8 cellular contexts compared by ENCODE assay signal in genomic region chr10:89414879-89415821, GRCh38. TPM values are rescaled to one million over a fixed set of nuclear protein-coding genes. Genes with fewer than 3 reads are reported as not detected.
DNase-seq lines count a peak whose midpoint lies in the region; FAIRE-seq and TF ChIP-seq lines count a peak whose summit lies in the region.

No MANE protein-coding gene starts in this region.

- H4K20me1 ChIP-seq in endothelial cell of umbilical vein (replicated peaks; ENCODE audit: control insufficient read depth, extremely low read depth, insufficient read depth, low read length) = no peaks in the 10 kb centered on the region

- POLR2A ChIA-PET in HEK293 (lab: Yijun Ruan, JAX) = no interaction called here
- POLR2A ChIA-PET in endothelial cell of umbilical vein (lab: Charles Lee) = interaction anchor here (0.9 kb wide), 1 partner anchor 23 kb away, joined by 3 read pairs; the partner anchor contains the start of gene IFIT1

- H3K9me3 ChIP-seq in HEK293 (ENCODE audit: control insufficient read depth, insufficient read depth, low read depth, low read length) (no peaks in the 10 kb centered on the region), endothelial cell of umbilical vein (replicated peaks; ENCODE audit: control insufficient read depth, insufficient read depth, low read length) (no peaks in the 10 kb centered on the region)

- peak; percentile 46 for DNase-seq in DMS 273 (lab: John Stamatoyannopoulos, UW; ENCODE audit: unreplicated experiment)
- no peak for DNase-seq in DMS 273 treated with DMSO at 0.1 percent for 48 hours (lab: John Stamatoyannopoulos, UW)
- peak; percentile 56 for DNase-seq in NB4 (ENCODE audit: low read depth)
- DNase-seq in activated CD8-positive, alpha-beta memory T cell treated with anti-CD3 and anti-CD28 coated beads, Interleukin-2, amount 50 U/mL, for 4 hours = peak; percentile 39
- peak; percentile 40 for DNase-seq in endothelial cell of umbilical vein (ENCODE audit: low read depth, low spot score)
- DNase-seq in mesothelial cell of epicardium (ENCODE audit: low spot score in 2 of 2, unreplicated experiment in 2 of 2) = peak; percentile 28 to 48

- peaks cover 7 to 15% of the 10 kb centered on the region in 2 experiments for H3K36me3 ChIP-seq in HEK293 (ENCODE audit: control insufficient read depth in 2 of 2, insufficient read depth in 1 of 2, low read length in 2 of 2)
- H3K36me3 ChIP-seq in endothelial cell of umbilical vein (ENCODE audit: control insufficient read depth in 2 of 2, extremely low read depth in 1 of 2, insufficient read depth in 2 of 2, low read length in 2 of 2) = no peaks in the 10 kb centered on the region

- H2AFZ ChIP-seq in endothelial cell of umbilical vein (ENCODE audit: low read depth, low read length) = peak overlapping the region; percentile 82

- H3K79me2 ChIP-seq in endothelial cell of umbilical vein (ENCODE audit: control insufficient read depth, insufficient read depth, low read length) = no peaks in the 10 kb centered on the region

- H3K4me3 ChIP-seq in HEK293 (ENCODE audit: low read depth, low read length) (peak overlapping the region; percentile 74), NB4 (ENCODE audit: low read depth, low read length) (peak overlapping the region; percentile 85), endothelial cell of umbilical vein (replicated peaks in 1 of 3; ENCODE audit: insufficient read depth in 1 of 3, low read depth in 1 of 3, low read length in 3 of 3) (peak overlapping the region; percentile 65 to 89 (median 76))

- intact Hi-C loops in endothelial cell of umbilical vein (cut with micrococcal nuclease) = loop anchor here (1.0 to 2.0 kb wide), 4 partner anchors 23 to 230 kb away; partner anchors contain the start of genes IFIT1 and PANK1

- H3K27ac ChIP-seq in HEK293 (ENCODE audit: extremely low read depth, low read depth, low read length) (peak overlapping the region; percentile 68), endothelial cell of umbilical vein (ENCODE audit: insufficient read depth, low read depth, low read length) (no peak overlapping the region)

- dilution Hi-C loops in endothelial cell of umbilical vein (cut with MboI; ENCODE audit: extremely low pct_ligation_motif_present, low sequenced_read_pairs) = no loop called here

- H3K27me3 ChIP-seq in endothelial cell of umbilical vein (ENCODE audit: control insufficient read depth in 2 of 2, insufficient read depth in 2 of 2, low read length in 2 of 2) = no peaks in the 10 kb centered on the region

- peak; percentile 17; the same call in 1 of the 2 replicates for TF ChIP-seq CTCF in HEK293 (tag by site-specific recombination; IDR thresholded peaks at IDR 0.05)
- no peak for TF ChIP-seq CTCF in NB4 (IDR thresholded peaks at IDR 0.05; ENCODE audit: low read depth, low read length)
- TF ChIP-seq CTCF in endothelial cell of umbilical vein (IDR thresholded peaks at IDR 0.05; ENCODE audit: extremely low read depth in 1 of 2, insufficient read depth in 1 of 2, low read depth in 1 of 2, low read length in 2 of 2) = peak in 1 of 2 donors; percentile 4
- TF ChIP-seq CTCF in mesothelial cell of epicardium (IDR thresholded peaks at IDR 0.05; ENCODE audit: unreplicated experiment) = no peak

- peaks cover 35% of the 10 kb centered on the region for H3K4me1 Mint-ChIP-seq in mesothelial cell of epicardium
- peaks cover 67% of the 10 kb centered on the region for H3K4me1 Mint-ChIP-seq in stimulated activated naive CD8-positive, alpha-beta T cell treated with anti-CD3 and anti-CD28 coated beads, Interleukin-15, Interleukin-2, amounts not matched to agents 100 ng/mL and 50 ng/mL, for 24 hours (ENCODE audit: low read depth)

- BruUV-seq in endothelial cell of umbilical vein (replicated peaks; lab: Mats Ljungman, UMichigan) = TSS peak; percentile 29

- no peaks in the 10 kb centered on the region for H3K27me3 Mint-ChIP-seq in mesothelial cell of epicardium (ENCODE audit: low read depth)
- no peaks in the 10 kb centered on the region for H3K27me3 Mint-ChIP-seq in stimulated activated naive CD8-positive, alpha-beta T cell treated with anti-CD3 and anti-CD28 coated beads, Interleukin-15, Interleukin-2, amounts not matched to agents 100 ng/mL and 50 ng/mL, for 24 hours

- H3K4me3 Mint-ChIP-seq in mesothelial cell of epicardium = peak overlapping the region; percentile 94
- H3K4me3 Mint-ChIP-seq in stimulated activated naive CD8-positive, alpha-beta T cell treated with anti-CD3 and anti-CD28 coated beads, Interleukin-15, Interleukin-2, amounts not matched to agents 100 ng/mL and 50 ng/mL, for 24 hours = peak overlapping the region; percentile 91

- H3K4me2 ChIP-seq in endothelial cell of umbilical vein (ENCODE audit: insufficient read depth, low read length) = peak overlapping the region; percentile 77

- H3K9me3 Mint-ChIP-seq in mesothelial cell of epicardium = no peaks in the 10 kb centered on the region
- peaks cover 6% of the 10 kb centered on the region for H3K9me3 Mint-ChIP-seq in stimulated activated naive CD8-positive, alpha-beta T cell treated with anti-CD3 and anti-CD28 coated beads, Interleukin-15, Interleukin-2, amounts not matched to agents 100 ng/mL and 50 ng/mL, for 24 hours

- peak overlapping the region; percentile 97 for H3K27ac Mint-ChIP-seq in mesothelial cell of epicardium
- peak overlapping the region; percentile 95 for H3K27ac Mint-ChIP-seq in stimulated activated naive CD8-positive, alpha-beta T cell treated with anti-CD3 and anti-CD28 coated beads, Interleukin-15, Interleukin-2, amounts not matched to agents 100 ng/mL and 50 ng/mL, for 24 hours

- TF ChIP-seq POLR2A in NB4 (IDR thresholded peaks at IDR 0.05; ENCODE audit: extremely low read depth, insufficient read length) (no peak), endothelial cell of umbilical vein (IDR thresholded peaks at IDR 0.05; ENCODE audit: low read depth, low read length) (no peak)

- no peaks in the 10 kb centered on the region for H3K9me1 ChIP-seq in endothelial cell of umbilical vein (replicated peaks; ENCODE audit: control insufficient read depth, extremely low read depth, insufficient read depth, low read length)

- H3K9ac ChIP-seq in endothelial cell of umbilical vein (replicated peaks; ENCODE audit: extremely low read depth, insufficient read depth, low read length) = peak overlapping the region; percentile 55

- H3K36me3 Mint-ChIP-seq in mesothelial cell of epicardium = peaks cover 11% of the 10 kb centered on the region
- peaks cover 33% of the 10 kb centered on the region for H3K36me3 Mint-ChIP-seq in stimulated activated naive CD8-positive, alpha-beta T cell treated with anti-CD3 and anti-CD28 coated beads, Interleukin-15, Interleukin-2, amounts not matched to agents 100 ng/mL and 50 ng/mL, for 24 hours (ENCODE audit: low read depth)

- CTCF ChIA-PET in HEK293 (lab: Yijun Ruan, JAX) (interaction anchor here (1.0 to 1.3 kb wide), 2 partner anchors 39 to 148 kb away, joined by 3 to 4 read pairs; no protein-coding TSS in a partner anchor), endothelial cell of umbilical vein (lab: Charles Lee) (interaction anchor here (1.0 to 1.4 kb wide), 4 partner anchors 46 to 198 kb away, joined by 3 to 7 read pairs (median 5); no protein-coding TSS in a partner anchor)

- H3K4me1 ChIP-seq in HEK293 (ENCODE audit: control insufficient read depth, insufficient read depth, low read length) = peaks cover 6% of the 10 kb centered on the region; the same call in 1 of the 2 replicates
- H3K4me1 ChIP-seq in endothelial cell of umbilical vein (ENCODE audit: control insufficient read depth, extremely low read depth, insufficient read depth, low read length) = no peaks in the 10 kb centered on the region

- FAIRE-seq in endothelial cell of umbilical vein (lab: Jason Lieb, UNC) = no peak

TF ChIP-seq in HEK293, 187 proteins besides CTCF, POLR2A, EP300 and RAD21 (continues in another document):
- TF ChIP-seq GLI2 (tag by site-specific recombination; IDR thresholded peaks at IDR 0.05; ENCODE audit: borderline replicate concordance, low read depth) (no peak), ZBTB48 (tag by site-specific recombination; IDR thresholded peaks at IDR 0.05) (peak; percentile 90)

TF ChIP-seq in endothelial cell of umbilical vein, 7 proteins besides CTCF, POLR2A, EP300 and RAD21 (continues in another document):
- TF ChIP-seq MYC (IDR thresholded peaks at IDR 0.05; ENCODE audit: low read depth, low read length) (no peak), FOS (IDR thresholded peaks at IDR 0.05; ENCODE audit: borderline replicate concordance, insufficient read depth, low read length) (no peak), GATA2 (IDR thresholded peaks at IDR 0.05; ENCODE audit: insufficient read depth, insufficient read length, low read depth, low read length) (peak; percentile 21)

RNA-seq across cellular contexts. Expression of gene IFIT5, which starts 0.8 kb away (rescaled TPM):
- total RNA-seq in endothelial cell of umbilical vein (3.2 and 4.0 TPM in 2 replicates), mesothelial cell of epicardium (19.1 to 20.5 TPM (median 20.1 TPM) in 3 replicates)
- polyA plus RNA-seq in endothelial cell of umbilical vein = 0.97 and 1.0 TPM in 2 replicates
- polyA plus RNA-seq in endothelial cell of umbilical vein (2011; cell fraction: cytosol; rRNA removed) = 1.3 and 1.4 TPM in 2 replicates
- polyA plus RNA-seq in endothelial cell of umbilical vein (2011; cell fraction: nucleus; rRNA removed) = 0.55 and 0.70 TPM in 2 replicates
- polyA plus RNA-seq in endothelial cell of umbilical vein (2012) = 0.49 and 0.56 TPM in 2 replicates
- 1.3 and 1.7 TPM in 2 replicates for polyA minus RNA-seq in endothelial cell of umbilical vein
- polyA minus RNA-seq in endothelial cell of umbilical vein (2011; cell fraction: cytosol; rRNA and poly(A)+ RNA removed) = 1.0 TPM
- polyA minus RNA-seq in endothelial cell of umbilical vein (2011; cell fraction: nucleus; rRNA and poly(A)+ RNA removed) = 1.0 and 1.3 TPM in 2 replicates

RNA-seq across cellular contexts. Expression of gene IFIT1, which starts 22.7 kb away (rescaled TPM):
- total RNA-seq in endothelial cell of umbilical vein (0.39 and 0.75 TPM in 2 replicates), mesothelial cell of epicardium (34.5 to 44.1 TPM (median 35.4 TPM) in 3 replicates)
- 0.51 and 0.57 TPM in 2 replicates for polyA plus RNA-seq in endothelial cell of umbilical vein
- polyA plus RNA-seq in endothelial cell of umbilical vein (2011; cell fraction: cytosol; rRNA removed) = 0.63 and 0.82 TPM in 2 replicates
- polyA plus RNA-seq in endothelial cell of umbilical vein (2011; cell fraction: nucleus; rRNA removed) = 0.60 and 0.66 TPM in 2 replicates
- 1.2 and 1.6 TPM in 2 replicates for polyA plus RNA-seq in endothelial cell of umbilical vein (2012)
- polyA minus RNA-seq in endothelial cell of umbilical vein = 0.51 and 0.68 TPM in 2 replicates
- 1.0 TPM for polyA minus RNA-seq in endothelial cell of umbilical vein (2011; cell fraction: cytosol; rRNA and poly(A)+ RNA removed)
- polyA minus RNA-seq in endothelial cell of umbilical vein (2011; cell fraction: nucleus; rRNA and poly(A)+ RNA removed) = 0.10 TPM in 1 of 2 replicates, not detected in the other

RNA-seq across cellular contexts. Expression of gene IFIT1B, which starts 37.3 kb away (rescaled TPM):
- total RNA-seq in endothelial cell of umbilical vein = not detected in 2 replicates
- polyA plus RNA-seq in endothelial cell of umbilical vein = not detected in 2 replicates
- polyA plus RNA-seq in endothelial cell of umbilical vein (2011; cell fraction: cytosol; rRNA removed) = not detected in 2 replicates
- polyA plus RNA-seq in endothelial cell of umbilical vein (2011; cell fraction: nucleus; rRNA removed) = not detected in 2 replicates
- polyA plus RNA-seq in endothelial cell of umbilical vein (2012) = not detected in 2 replicates
- polyA minus RNA-seq in endothelial cell of umbilical vein = not detected in 2 replicates
- polyA minus RNA-seq in endothelial cell of umbilical vein (2011; cell fraction: cytosol; rRNA and poly(A)+ RNA removed) = not detected
- not detected in 2 replicates for polyA minus RNA-seq in endothelial cell of umbilical vein (2011; cell fraction: nucleus; rRNA and poly(A)+ RNA removed)
- not detected in 3 replicates for total RNA-seq in mesothelial cell of epicardium

Comparison
In these comparisons a context has a peak if more than half of its experiments do, and no peak if none do; other contexts are left out.
1. RNA of gene IFIT1, which starts 22.7 kb away (total RNA-seq): 34.5 to 44.1 TPM in mesothelial cell of epicardium; 0.39 to 0.75 TPM in endothelial cell of umbilical vein; every median in the first group is over 10 times any median in the second.
2. Peak in every context shown above with its lines, with median percentiles within 50 percentile points of each other: H3K4me3 ChIP-seq.